Comparison of ENCODE assay signal across 1 cellular context in the genomic region with DNA sequence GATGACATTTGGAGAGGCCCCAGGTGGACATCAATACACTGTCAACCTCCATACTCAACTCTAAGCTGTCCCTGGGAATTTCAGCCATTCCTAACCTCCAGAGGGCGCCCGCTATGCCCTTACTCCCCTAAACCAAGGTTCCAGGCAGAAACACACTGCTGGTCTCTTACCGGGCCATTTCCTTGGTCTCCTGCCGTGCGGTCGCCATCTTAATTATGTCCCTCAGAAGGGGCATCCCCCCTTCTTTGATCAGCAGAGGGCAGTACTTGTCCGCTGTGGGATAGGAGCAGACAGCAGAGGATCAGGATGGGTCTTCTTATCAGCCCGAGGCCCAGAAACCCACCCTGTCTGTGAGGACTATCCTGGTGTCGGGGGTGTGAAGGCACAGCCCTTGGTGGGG.
A peak's percentile ranks its signal among the peaks of the same experiment; 100 is the strongest.
TF ChIP-seq lines count a peak whose summit lies in the region.

No MANE protein-coding gene starts in this region.

TF ChIP-seq in K562, 482 proteins besides CTCF, POLR2A, EP300 and RAD21 (continued from another document and continues in another):
- TF ChIP-seq, protein P1, sequence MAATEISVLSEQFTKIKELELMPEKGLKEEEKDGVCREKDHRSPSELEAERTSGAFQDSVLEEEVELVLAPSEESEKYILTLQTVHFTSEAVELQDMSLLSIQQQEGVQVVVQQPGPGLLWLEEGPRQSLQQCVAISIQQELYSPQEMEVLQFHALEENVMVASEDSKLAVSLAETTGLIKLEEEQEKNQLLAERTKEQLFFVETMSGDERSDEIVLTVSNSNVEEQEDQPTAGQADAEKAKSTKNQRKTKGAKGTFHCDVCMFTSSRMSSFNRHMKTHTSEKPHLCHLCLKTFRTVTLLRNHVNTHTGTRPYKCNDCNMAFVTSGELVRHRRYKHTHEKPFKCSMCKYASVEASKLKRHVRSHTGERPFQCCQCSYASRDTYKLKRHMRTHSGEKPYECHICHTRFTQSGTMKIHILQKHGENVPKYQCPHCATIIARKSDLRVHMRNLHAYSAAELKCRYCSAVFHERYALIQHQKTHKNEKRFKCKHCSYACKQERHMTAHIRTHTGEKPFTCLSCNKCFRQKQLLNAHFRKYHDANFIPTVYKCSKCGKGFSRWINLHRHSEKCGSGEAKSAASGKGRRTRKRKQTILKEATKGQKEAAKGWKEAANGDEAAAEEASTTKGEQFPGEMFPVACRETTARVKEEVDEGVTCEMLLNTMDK (IDR thresholded peaks at IDR 0.05; ENCODE audit: borderline replicate concordance, insufficient read depth, low read depth, low read length, poor library complexity, severe bottlenecking): peak; percentile 27
- TF ChIP-seq FOXJ3 (CRISPR knock-in tag; IDR thresholded peaks at IDR 0.05) (no peak), KAT8 (IDR thresholded peaks at IDR 0.05; ENCODE audit: low read depth) (peak; percentile 92), TCF7 (IDR thresholded peaks at IDR 0.05; ENCODE audit: borderline replicate concordance) (no peak), CREM (IDR thresholded peaks at IDR 0.05; ENCODE audit: low read depth) (peak; percentile 39), TEAD4 (IDR thresholded peaks at IDR 0.05; ENCODE audit: low read length) (peak; percentile 79), TEAD4 (CRISPR knock-in tag; IDR thresholded peaks at IDR 0.05; ENCODE audit: borderline replicate concordance) (no peak), SMAD4 (CRISPR knock-in tag; conservative IDR thresholded peaks at IDR 0.05) (peak; percentile 54; the same call in 1 of the 2 replicates), CXXC5 (CRISPR knock-in tag; IDR thresholded peaks at IDR 0.05) (peak; percentile 49; the same call in 1 of the 2 replicates), ZNF212 (CRISPR knock-in tag; IDR thresholded peaks at IDR 0.05) (no peak), MTA3 (IDR thresholded peaks at IDR 0.05; ENCODE audit: borderline replicate concordance) (0 out of 2 replicates have a peak, but pooled peaks have one; percentile 75), ZNF551 (CRISPR knock-in tag; IDR thresholded peaks at IDR 0.05) (no peak), ARNT (IDR thresholded peaks at IDR 0.05) (0 out of 4 replicates have a peak, but pooled peaks of 1 of the 2 experiments have one; percentile 21), ZNF124 (CRISPR knock-in tag; IDR thresholded peaks at IDR 0.05) (no peak), GABPB1 (CRISPR knock-in tag; IDR thresholded peaks at IDR 0.05) (peak; percentile 52; the same call in 1 of the 2 replicates), CTBP1 (IDR thresholded peaks at IDR 0.05; ENCODE audit: borderline replicate concordance) (peak; percentile 83), NCOA6 (IDR thresholded peaks at IDR 0.05) (no peak), ZKSCAN8 (CRISPR knock-in tag; IDR thresholded peaks at IDR 0.05) (no peak), EP400 (IDR thresholded peaks at IDR 0.05) (peak; percentile 55), ZNF239 (CRISPR knock-in tag; IDR thresholded peaks at IDR 0.05) (no peak), SLC30A9 (CRISPR knock-in tag; IDR thresholded peaks at IDR 0.05) (no peak), ZNF717 (CRISPR knock-in tag; IDR thresholded peaks at IDR 0.05) (no peak), RB1 (IDR thresholded peaks at IDR 0.05; ENCODE audit: low read depth) (peak; percentile 65), JUN (IDR thresholded peaks at IDR 0.05; ENCODE audit: borderline replicate concordance, low read depth, low read length) (peak; percentile 50; the same call in 1 of the 2 replicates), JUN (CRISPR knock-in tag; IDR thresholded peaks at IDR 0.05; ENCODE audit: borderline replicate concordance) (no peak), CREB1 (IDR thresholded peaks at IDR 0.05) (no peak), CREB1 (CRISPR knock-in tag; IDR thresholded peaks at IDR 0.05) (no peak), KHSRP (IDR thresholded peaks at IDR 0.05) (no peak), GABPB2 (CRISPR knock-in tag; conservative IDR thresholded peaks at IDR 0.05) (no peak), SETDB1 (IDR thresholded peaks at IDR 0.05; ENCODE audit: low read length) (no peak), ZNF24 (IDR thresholded peaks at IDR 0.05) (peak; percentile 34; the same call in 1 of the 2 replicates), HDAC8 (tag; IDR thresholded peaks at IDR 0.05) (no peak), HEY1 (CRISPR knock-in tag; IDR thresholded peaks at IDR 0.05; ENCODE audit: borderline replicate concordance) (no peak), EHMT2 (IDR thresholded peaks at IDR 0.05) (peak; percentile 58; the same call in 1 of the 2 replicates), RBM25 (IDR thresholded peaks at IDR 0.05; ENCODE audit: low read depth, low read length, severe bottlenecking) (no peak), JUND (IDR thresholded peaks at IDR 0.05; ENCODE audit: borderline replicate concordance, low read depth, low read length) (peak; percentile 46), JUND (tag; IDR thresholded peaks at IDR 0.05; ENCODE audit: borderline replicate concordance, low read depth, low read length) (peak; percentile 40; the same call in 1 of the 3 replicates), HOXB6 (CRISPR knock-in tag; IDR thresholded peaks at IDR 0.05; ENCODE audit: borderline replicate concordance) (no peak), SMAD3 (CRISPR knock-in tag; conservative IDR thresholded peaks at IDR 0.05) (no peak), TAF1 (IDR thresholded peaks at IDR 0.05; ENCODE audit: control insufficient read depth, extremely low read depth, insufficient read depth, low read length, severe bottlenecking) (peak; percentile 47), ARID2 (IDR thresholded peaks at IDR 0.05) (0 out of 2 replicates have a peak, but pooled peaks have one; percentile 12), PHF8 (IDR thresholded peaks at IDR 0.05; ENCODE audit: borderline replicate concordance, low read length) (no peak), ZNF583 (CRISPR knock-in tag; IDR thresholded peaks at IDR 0.05) (0 out of 2 replicates have a peak, but pooled peaks have one; percentile 17)
- TF ChIP-seq, protein P2, sequence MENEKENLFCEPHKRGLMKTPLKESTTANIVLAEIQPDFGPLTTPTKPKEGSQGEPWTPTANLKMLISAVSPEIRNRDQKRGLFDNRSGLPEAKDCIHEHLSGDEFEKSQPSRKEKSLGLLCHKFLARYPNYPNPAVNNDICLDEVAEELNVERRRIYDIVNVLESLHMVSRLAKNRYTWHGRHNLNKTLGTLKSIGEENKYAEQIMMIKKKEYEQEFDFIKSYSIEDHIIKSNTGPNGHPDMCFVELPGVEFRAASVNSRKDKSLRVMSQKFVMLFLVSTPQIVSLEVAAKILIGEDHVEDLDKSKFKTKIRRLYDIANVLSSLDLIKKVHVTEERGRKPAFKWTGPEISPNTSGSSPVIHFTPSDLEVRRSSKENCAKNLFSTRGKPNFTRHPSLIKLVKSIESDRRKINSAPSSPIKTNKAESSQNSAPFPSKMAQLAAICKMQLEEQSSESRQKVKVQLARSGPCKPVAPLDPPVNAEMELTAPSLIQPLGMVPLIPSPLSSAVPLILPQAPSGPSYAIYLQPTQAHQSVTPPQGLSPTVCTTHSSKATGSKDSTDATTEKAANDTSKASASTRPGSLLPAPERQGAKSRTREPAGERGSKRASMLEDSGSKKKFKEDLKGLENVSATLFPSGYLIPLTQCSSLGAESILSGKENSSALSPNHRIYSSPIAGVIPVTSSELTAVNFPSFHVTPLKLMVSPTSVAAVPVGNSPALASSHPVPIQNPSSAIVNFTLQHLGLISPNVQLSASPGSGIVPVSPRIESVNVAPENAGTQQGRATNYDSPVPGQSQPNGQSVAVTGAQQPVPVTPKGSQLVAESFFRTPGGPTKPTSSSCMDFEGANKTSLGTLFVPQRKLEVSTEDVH (IDR thresholded peaks at IDR 0.05; ENCODE audit: low read depth, partially characterized antibody): no peak
- TF ChIP-seq, protein P3, sequence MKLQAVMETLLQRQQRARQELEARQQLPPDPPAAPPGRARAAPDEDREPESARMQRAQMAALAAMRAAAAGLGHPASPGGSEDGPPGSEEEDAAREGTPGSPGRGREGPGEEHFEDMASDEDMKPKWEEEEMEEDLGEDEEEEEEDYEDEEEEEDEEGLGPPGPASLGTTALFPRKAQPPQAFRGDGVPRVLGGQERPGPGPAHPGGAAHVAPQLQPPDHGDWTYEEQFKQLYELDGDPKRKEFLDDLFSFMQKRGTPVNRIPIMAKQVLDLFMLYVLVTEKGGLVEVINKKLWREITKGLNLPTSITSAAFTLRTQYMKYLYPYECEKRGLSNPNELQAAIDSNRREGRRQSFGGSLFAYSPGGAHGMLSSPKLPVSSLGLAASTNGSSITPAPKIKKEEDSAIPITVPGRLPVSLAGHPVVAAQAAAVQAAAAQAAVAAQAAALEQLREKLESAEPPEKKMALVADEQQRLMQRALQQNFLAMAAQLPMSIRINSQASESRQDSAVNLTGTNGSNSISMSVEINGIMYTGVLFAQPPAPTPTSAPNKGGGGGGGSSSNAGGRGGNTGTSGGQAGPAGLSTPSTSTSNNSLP (IDR thresholded peaks at IDR 0.05; ENCODE audit: borderline replicate concordance, low read depth, low read length): no peak
- TF ChIP-seq, protein P4, sequence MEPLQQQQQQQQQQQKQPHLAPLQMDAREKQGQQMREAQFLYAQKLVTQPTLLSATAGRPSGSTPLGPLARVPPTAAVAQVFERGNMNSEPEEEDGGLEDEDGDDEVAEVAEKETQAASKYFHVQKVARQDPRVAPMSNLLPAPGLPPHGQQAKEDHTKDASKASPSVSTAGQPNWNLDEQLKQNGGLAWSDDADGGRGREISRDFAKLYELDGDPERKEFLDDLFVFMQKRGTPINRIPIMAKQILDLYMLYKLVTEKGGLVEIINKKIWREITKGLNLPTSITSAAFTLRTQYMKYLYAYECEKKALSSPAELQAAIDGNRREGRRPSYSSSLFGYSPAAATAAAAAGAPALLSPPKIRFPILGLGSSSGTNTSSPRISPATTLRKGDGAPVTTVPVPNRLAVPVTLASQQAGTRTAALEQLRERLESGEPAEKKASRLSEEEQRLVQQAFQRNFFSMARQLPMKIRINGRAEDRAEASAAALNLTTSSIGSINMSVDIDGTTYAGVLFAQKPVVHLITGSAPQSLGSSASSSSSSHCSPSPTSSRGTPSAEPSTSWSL (CRISPR knock-in tag; IDR thresholded peaks at IDR 0.05; ENCODE audit: borderline replicate concordance): no peak
- TF ChIP-seq, protein P5, sequence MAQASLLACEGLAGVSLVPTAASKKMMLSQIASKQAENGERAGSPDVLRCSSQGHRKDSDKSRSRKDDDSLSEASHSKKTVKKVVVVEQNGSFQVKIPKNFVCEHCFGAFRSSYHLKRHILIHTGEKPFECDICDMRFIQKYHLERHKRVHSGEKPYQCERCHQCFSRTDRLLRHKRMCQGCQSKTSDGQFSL (CRISPR knock-in tag; IDR thresholded peaks at IDR 0.05): peak; percentile 51; the same call in 1 of the 2 replicates
- TF ChIP-seq, protein P5 (tag; IDR thresholded peaks at IDR 0.05): no peak
- TF ChIP-seq, protein P6, sequence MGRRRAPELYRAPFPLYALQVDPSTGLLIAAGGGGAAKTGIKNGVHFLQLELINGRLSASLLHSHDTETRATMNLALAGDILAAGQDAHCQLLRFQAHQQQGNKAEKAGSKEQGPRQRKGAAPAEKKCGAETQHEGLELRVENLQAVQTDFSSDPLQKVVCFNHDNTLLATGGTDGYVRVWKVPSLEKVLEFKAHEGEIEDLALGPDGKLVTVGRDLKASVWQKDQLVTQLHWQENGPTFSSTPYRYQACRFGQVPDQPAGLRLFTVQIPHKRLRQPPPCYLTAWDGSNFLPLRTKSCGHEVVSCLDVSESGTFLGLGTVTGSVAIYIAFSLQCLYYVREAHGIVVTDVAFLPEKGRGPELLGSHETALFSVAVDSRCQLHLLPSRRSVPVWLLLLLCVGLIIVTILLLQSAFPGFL (CRISPR knock-in tag; IDR thresholded peaks at IDR 0.05): no peak
- TF ChIP-seq, protein P7, sequence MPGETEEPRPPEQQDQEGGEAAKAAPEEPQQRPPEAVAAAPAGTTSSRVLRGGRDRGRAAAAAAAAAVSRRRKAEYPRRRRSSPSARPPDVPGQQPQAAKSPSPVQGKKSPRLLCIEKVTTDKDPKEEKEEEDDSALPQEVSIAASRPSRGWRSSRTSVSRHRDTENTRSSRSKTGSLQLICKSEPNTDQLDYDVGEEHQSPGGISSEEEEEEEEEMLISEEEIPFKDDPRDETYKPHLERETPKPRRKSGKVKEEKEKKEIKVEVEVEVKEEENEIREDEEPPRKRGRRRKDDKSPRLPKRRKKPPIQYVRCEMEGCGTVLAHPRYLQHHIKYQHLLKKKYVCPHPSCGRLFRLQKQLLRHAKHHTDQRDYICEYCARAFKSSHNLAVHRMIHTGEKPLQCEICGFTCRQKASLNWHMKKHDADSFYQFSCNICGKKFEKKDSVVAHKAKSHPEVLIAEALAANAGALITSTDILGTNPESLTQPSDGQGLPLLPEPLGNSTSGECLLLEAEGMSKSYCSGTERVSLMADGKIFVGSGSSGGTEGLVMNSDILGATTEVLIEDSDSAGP (CRISPR knock-in tag; IDR thresholded peaks at IDR 0.05): no peak
- TF ChIP-seq, protein P8, sequence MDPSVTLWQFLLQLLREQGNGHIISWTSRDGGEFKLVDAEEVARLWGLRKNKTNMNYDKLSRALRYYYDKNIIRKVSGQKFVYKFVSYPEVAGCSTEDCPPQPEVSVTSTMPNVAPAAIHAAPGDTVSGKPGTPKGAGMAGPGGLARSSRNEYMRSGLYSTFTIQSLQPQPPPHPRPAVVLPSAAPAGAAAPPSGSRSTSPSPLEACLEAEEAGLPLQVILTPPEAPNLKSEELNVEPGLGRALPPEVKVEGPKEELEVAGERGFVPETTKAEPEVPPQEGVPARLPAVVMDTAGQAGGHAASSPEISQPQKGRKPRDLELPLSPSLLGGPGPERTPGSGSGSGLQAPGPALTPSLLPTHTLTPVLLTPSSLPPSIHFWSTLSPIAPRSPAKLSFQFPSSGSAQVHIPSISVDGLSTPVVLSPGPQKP (CRISPR knock-in tag; IDR thresholded peaks at IDR 0.05): no peak
- TF ChIP-seq, protein P9, sequence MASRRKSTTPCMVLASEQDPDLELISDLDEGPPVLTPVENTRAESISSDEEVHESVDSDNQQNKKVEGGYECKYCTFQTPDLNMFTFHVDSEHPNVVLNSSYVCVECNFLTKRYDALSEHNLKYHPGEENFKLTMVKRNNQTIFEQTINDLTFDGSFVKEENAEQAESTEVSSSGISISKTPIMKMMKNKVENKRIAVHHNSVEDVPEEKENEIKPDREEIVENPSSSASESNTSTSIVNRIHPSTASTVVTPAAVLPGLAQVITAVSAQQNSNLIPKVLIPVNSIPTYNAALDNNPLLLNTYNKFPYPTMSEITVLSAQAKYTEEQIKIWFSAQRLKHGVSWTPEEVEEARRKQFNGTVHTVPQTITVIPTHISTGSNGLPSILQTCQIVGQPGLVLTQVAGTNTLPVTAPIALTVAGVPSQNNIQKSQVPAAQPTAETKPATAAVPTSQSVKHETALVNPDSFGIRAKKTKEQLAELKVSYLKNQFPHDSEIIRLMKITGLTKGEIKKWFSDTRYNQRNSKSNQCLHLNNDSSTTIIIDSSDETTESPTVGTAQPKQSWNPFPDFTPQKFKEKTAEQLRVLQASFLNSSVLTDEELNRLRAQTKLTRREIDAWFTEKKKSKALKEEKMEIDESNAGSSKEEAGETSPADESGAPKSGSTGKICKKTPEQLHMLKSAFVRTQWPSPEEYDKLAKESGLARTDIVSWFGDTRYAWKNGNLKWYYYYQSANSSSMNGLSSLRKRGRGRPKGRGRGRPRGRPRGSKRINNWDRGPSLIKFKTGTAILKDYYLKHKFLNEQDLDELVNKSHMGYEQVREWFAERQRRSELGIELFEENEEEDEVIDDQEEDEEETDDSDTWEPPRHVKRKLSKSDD (conservative IDR thresholded peaks at IDR 0.05; ENCODE audit: low read length): peak; percentile 71; the same call in 1 of the 2 replicates
- TF ChIP-seq, protein P10, sequence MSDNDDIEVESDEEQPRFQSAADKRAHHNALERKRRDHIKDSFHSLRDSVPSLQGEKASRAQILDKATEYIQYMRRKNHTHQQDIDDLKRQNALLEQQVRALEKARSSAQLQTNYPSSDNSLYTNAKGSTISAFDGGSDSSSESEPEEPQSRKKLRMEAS (CRISPR knock-in tag; IDR thresholded peaks at IDR 0.05): no peak
